ENCODE assay signal across 1 cellular context in genomic region chr3:58306662-58307286, GRCh38.
TF ChIP-seq lines count a peak whose summit lies in the region.

No MANE protein-coding gene starts in this region.

TF ChIP-seq in H1, 55 proteins besides CTCF, POLR2A, EP300 and RAD21 (continued from another document):
- TF ChIP-seq EZH2 (IDR thresholded peaks at IDR 0.05; ENCODE audit: low read depth, low read length, severe bottlenecking) (no peak), SUZ12 (IDR thresholded peaks at IDR 0.05; ENCODE audit: low read length) (no peak), SIN3A (conservative IDR thresholded peaks at IDR 0.05 in 1 of 2, IDR thresholded peaks at IDR 0.05 in 1 of 2; ENCODE audit: low read depth in 1 of 2, low read length in 2 of 2) (no peak), USF2 (IDR thresholded peaks at IDR 0.05; ENCODE audit: low read length) (no peak), POU5F1 (IDR thresholded peaks at IDR 0.05; ENCODE audit: low read depth, low read length) (no peak), MAX (IDR thresholded peaks at IDR 0.05) (0 out of 2 replicates have a peak, but pooled peaks have one; percentile 6), TCF12 (IDR thresholded peaks at IDR 0.05; ENCODE audit: low read depth, low read length) (no peak), EGR1 (IDR thresholded peaks at IDR 0.05; ENCODE audit: borderline replicate concordance, low read depth, low read length) (no peak), SRF (IDR thresholded peaks at IDR 0.05; ENCODE audit: low read depth, low read length) (no peak), GTF2F1 (IDR thresholded peaks at IDR 0.05; ENCODE audit: borderline replicate concordance, low read depth, low read length) (no peak), SAP30 (IDR thresholded peaks at IDR 0.05; ENCODE audit: insufficient read depth, insufficient replicate concordance, low read length) (no peak), CREB1 (IDR thresholded peaks at IDR 0.05) (no peak), KDM4A (IDR thresholded peaks at IDR 0.05; ENCODE audit: low read depth, low read length, severe bottlenecking) (no peak), RBBP5 (IDR thresholded peaks at IDR 0.05; ENCODE audit: borderline replicate concordance, low read depth, low read length) (no peak), ASH2L (IDR thresholded peaks at IDR 0.05; ENCODE audit: low read length) (no peak), CHD7 (IDR thresholded peaks at IDR 0.05; ENCODE audit: insufficient replicate concordance, low read length) (no peak), POLR2AphosphoS5 (IDR thresholded peaks at IDR 0.05; ENCODE audit: low read depth, low read length) (peak; percentile 67; the same call in 1 of the 2 replicates), GABPA (IDR thresholded peaks at IDR 0.05; ENCODE audit: borderline replicate concordance, insufficient read depth, low read length) (no peak)
